In the genomic region with DNA sequence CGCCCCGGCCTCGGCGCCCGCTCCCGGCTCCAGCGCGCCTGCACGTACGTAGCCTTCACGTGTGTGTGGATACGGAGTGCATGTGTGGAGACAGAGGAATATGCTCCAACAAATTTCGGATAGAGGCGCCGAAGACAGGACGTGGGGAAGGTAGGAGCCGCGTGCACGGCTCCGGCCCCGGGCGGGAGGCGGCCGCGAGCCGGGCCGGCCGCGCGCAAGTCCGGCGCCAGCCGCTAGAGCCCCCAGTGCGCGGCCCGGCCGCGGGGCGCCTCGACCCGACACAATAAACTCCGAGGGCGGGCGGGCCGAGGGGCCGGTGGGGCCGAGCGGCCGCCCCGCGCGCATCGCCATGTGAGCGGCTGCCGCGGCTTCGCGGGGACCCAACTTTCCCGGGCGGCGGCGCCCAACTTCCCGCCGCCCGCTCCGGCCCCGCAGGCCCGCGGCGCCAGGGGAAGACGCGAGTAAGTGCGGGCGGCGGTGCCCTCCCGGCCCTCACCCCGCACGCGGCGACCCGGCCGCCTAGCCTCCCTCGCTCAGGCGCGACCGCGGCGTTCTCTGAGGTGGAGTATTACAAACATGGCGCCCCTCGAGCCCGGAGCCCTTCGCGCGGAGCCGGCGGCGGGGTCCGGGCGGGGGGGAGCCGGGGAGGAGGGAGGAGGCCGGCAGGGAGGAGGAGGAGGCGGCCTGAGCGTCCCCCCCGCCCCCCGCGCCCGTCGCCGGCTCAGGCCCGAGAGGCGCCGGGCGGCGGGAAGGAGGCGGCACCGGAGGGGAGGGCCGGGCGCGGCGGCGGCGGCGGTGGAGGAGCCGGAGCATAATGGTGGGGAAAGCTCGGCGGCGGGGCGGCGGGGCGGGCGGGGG, we compare ENCODE assay signal across 8 cellular contexts. TPM values are rescaled to one million over a fixed set of nuclear protein-coding genes. Genes with fewer than 3 reads are reported as not detected.
DNase-seq lines count a peak whose midpoint lies in the region; ATAC-seq and TF ChIP-seq lines count a peak whose summit lies in the region.

A gene (plus strand): TSS at position 713 of the 858 bp plus-strand sequence. CDS start 44,558 bp downstream, outside the sequence.

- no peaks in the 10 kb centered on the region for H3K27me3 ChIP-seq in right cardiac atrium (ENCODE audit: control insufficient read depth, insufficient read depth)

- no peaks in the 10 kb centered on the region for H3K9me3 ChIP-seq in right cardiac atrium (ENCODE audit: control insufficient read depth, low read length)

- peaks cover 2% of the 10 kb centered on the region for H3K4me1 ChIP-seq in right cardiac atrium (ENCODE audit: control insufficient read depth, insufficient read depth, low read length)

- WGBS in right cardiac atrium, result under 1% methylated on average over 131 of the region's 131 CpGs

- TF ChIP-seq CTCF in C4-2B (conservative IDR thresholded peaks at IDR 0.05), result peak; percentile 27

- H3K4me3 ChIP-seq in right cardiac atrium (ENCODE audit: low read length), result peak within 1 kb of the TSS; percentile 56

- peak; percentile 65 for TF ChIP-seq POLR2A in GM19193 (IDR thresholded peaks at IDR 0.05; ENCODE audit: extremely low read depth, insufficient read depth, insufficient read length)

- peak; percentile 44 to 65 (median 52) for DNase-seq in T-helper 1 cell
- peak; percentile 73 to 91 (median 91) for DNase-seq in right cardiac atrium
- no peak for DNase-seq in renal cortical epithelial cell (ENCODE audit: low read depth)
- DNase-seq in KG1 (lab: John Stamatoyannopoulos, UW), result no peak

- H3K27ac ChIP-seq in C4-2B (peak within 1 kb of the TSS; percentile 98), angular gyrus (ENCODE audit: low read depth, low read length) (peak within 1 kb of the TSS; percentile 55), right cardiac atrium (ENCODE audit: low read length) (peak within 1 kb of the TSS; percentile 95)

- intact Hi-C loops in right cardiac atrium (cut with DNase I), result no loop called here

- ATAC-seq in HG03432 (IDR thresholded peaks at IDR 0.05; ENCODE audit: unreplicated experiment) (peak; percentile 61), right cardiac atrium (peak; percentile 86 to 88)

RNA-seq across cellular contexts. Expression of the gene that starts here (rescaled TPM):
- total RNA-seq in right cardiac atrium (10 to 100 TPM; 82.6 to 89.4 (median 86.2) TPM), renal cortical epithelial cell (39.9 and 83.4 TPM in 2 replicates)
- 42.2 TPM for polyA plus RNA-seq in right cardiac atrium

Comparison
In these comparisons a context has a peak if more than half of its experiments do, and no peak if none do; other contexts are left out.
1. DNase-seq: peak in T-helper 1 cell (5 of 5) and right cardiac atrium (3 of 3); none in renal cortical epithelial cell (single experiment) and KG1 (single experiment).
2. Peak in every context shown above with its lines, with median percentiles within 50 percentile points of each other: H3K27ac ChIP-seq.